Comparison of ENCODE assay signal across 8 cellular contexts in genomic region chr5:180860887-180861822, GRCh38.
DNase-seq lines count a peak whose midpoint lies in the region; ATAC-seq and TF ChIP-seq lines count a peak whose summit lies in the region.

ZFP62 (minus strand) TSS chr5:180861276; CDS start chr5:180861219, 57 bp downstream.

- no peak for TF ChIP-seq CTCF in AG09309 (IDR thresholded peaks at IDR 0.05; ENCODE audit: control insufficient read depth, insufficient read depth, low read depth, low read length, missing control alignments)

- peak within 1 kb of the TSS; percentile 68 for H3K27ac ChIP-seq in caudate nucleus (ENCODE audit: low read depth, low read length)

- ATAC-seq in GM19023 (IDR thresholded peaks at IDR 0.05; ENCODE audit: unreplicated experiment), result peak; percentile 86
- ATAC-seq in HG03196 (IDR thresholded peaks at IDR 0.05; ENCODE audit: unreplicated experiment), result peak; percentile 82

- peak; percentile 40 for DNase-seq in AG09309 (ENCODE audit: low read depth)
- DNase-seq in NCI-H226, result peak; percentile 91
- DNase-seq in activated CD4-positive, CD25-positive, alpha-beta regulatory T cell (lab: John Stamatoyannopoulos, UW), result peak; percentile 70 to 83 (median 74)
- DNase-seq in caudate nucleus (lab: John Stamatoyannopoulos, UW), result peak in 60 of 61 donors; percentile 11 to 91 (median 80)
- peak; percentile 97 for DNase-seq in islet precursor cell
- DNase-seq in stimulated activated CD4-positive, alpha-beta T cell treated with anti-CD3 and anti-CD28 coated beads, Interleukin-12 subunit alpha, Interleukin-12 subunit beta, amount 100 ng/mL, for 4 hours, result peak; percentile 85

- H3K4me3 ChIP-seq in AG09309 (ENCODE audit: control insufficient read depth, low read depth, low read length), result peak within 1 kb of the TSS; percentile 95

Comparison
In these comparisons a context has a peak if more than half of its experiments do, and no peak if none do; other contexts are left out.
1. Peak in every context shown above with its lines: DNase-seq, ATAC-seq, H3K4me3 ChIP-seq and H3K27ac ChIP-seq.
2. DNase-seq: peak in every context shown above with its lines; median percentile 97 in islet precursor cell; 91 in NCI-H226; 85 in stimulated activated CD4-positive, alpha-beta T cell treated with anti-CD3 and anti-CD28 coated beads, Interleukin-12 subunit alpha, Interleukin-12 subunit beta, amount 100 ng/mL, for 4 hours; 80 in caudate nucleus; 74 in activated CD4-positive, CD25-positive, alpha-beta regulatory T cell; 40 in AG09309.